15 cellular contexts compared by ENCODE assay signal in genomic region chr7:114302858-114303257, GRCh38.
"Had no signal": no experiment of that assay in that cellular context is flagged by ENCODE, and none has a peak within 500 bp of the region (broad histone marks: within the 10 kb centered on the region; RNA-seq: fewer than 3 reads in every experiment).

No MANE protein-coding gene starts in this region.

- DNase-seq: activated B cell treated with CpG ODN at 0.5 μM for 24 hours; activated CD4-positive, alpha-beta T cell treated with anti-CD3 and anti-CD28 coated beads, Interleukin-2, amount 10 ng/mL, durations not matched to agents 24 days and 14 days; activated gamma-delta T cell; activated T-cell treated with anti-CD3 and anti-CD28 coated beads, Interleukin-2, amount 50 U/mL, for 24 hours; amygdala; brain microvascular endothelial cell; esophagus squamous epithelium; foreskin melanocyte; heart right ventricle; left ventricle myocardium inferior; ovary; stimulated activated CD4-positive, alpha-beta T cell treated with anti-CD3 and anti-CD28 coated beads, Interleukin-4, amount 100 ng/mL, for 1 hour; stimulated activated CD8-positive, alpha-beta memory T cell treated with anti-CD3 and anti-CD28 coated beads, Interleukin-4, amount 100 ng/mL, for 48 hours; stimulated activated naive CD8-positive, alpha-beta T cell treated with anti-CD3 and anti-CD28 coated beads, Interleukin-15, Interleukin-2, amounts not matched to agents 100 U/mL and 50 U/mL, for 24 hours; upper lobe of right lung had no signal
